16 cellular contexts compared by ENCODE assay signal in the genomic region with DNA sequence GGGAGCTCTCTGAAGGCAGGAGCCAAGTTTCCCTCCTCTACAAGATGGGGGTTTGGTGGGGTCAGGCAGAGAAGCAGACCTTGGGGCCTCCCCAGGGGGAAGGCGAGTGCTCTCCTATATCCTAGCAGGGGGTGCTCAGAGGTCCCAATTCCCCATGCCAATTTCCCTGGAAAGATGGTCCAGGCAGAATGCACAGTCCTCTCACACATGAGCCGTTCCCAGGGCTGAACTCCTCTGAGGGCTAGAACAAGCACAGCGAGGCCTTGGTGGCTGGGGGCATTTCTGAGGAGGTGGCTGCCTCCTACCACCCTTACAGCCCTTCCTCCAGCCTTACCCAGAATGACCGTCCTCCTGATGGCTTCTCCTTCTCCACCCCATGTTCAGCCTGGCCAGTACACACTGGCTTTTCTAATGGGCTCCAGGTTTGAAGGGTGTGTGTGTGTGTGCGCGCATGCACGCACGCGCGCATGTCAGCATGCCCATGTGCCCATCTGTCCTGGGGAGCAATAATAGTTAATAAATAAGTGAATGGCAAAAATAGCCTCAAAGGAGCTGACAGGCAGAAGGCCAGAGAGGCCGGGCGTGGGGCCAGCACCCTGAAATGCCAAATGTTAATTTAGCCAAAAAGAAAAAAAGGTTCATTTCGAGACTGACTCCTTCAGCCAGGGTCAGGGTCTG. TPM values are rescaled to one million over a fixed set of nuclear protein-coding genes. Genes with fewer than 3 reads are reported as not detected.
DNase-seq lines count a peak whose midpoint lies in the region; ATAC-seq and TF ChIP-seq lines count a peak whose summit lies in the region.
"Had no signal": no experiment of that assay in that cellular context is flagged by ENCODE, and none has a peak within 500 bp of the region (broad histone marks: within the 10 kb centered on the region; RNA-seq: fewer than 3 reads in every experiment).

No MANE protein-coding gene starts in this region.

- intact Hi-C loops in dorsolateral prefrontal cortex (cut with DNase I), result loop anchor here in 1 of 2 donors (2.0 kb wide), 1 partner anchor 20 kb away; no protein-coding TSS in a partner anchor
- intact Hi-C loops in mucosa of descending colon (cut with DNase I, micrococcal nuclease), result no loop called here

- no peaks in the 10 kb centered on the region for H3K4me1 Mint-ChIP-seq in HFFc6 (ENCODE audit: low read depth)
- H3K4me1 Mint-ChIP-seq: CD4-positive, alpha-beta memory T cell; GM23338 had no signal

- no peaks in the 10 kb centered on the region for H3K36me3 ChIP-seq in mucosa of descending colon (ENCODE audit: low read depth)

- H3K4me3 ChIP-seq in dorsolateral prefrontal cortex, result no peak overlapping the region
- H3K4me3 ChIP-seq in mucosa of descending colon, result no peak overlapping the region
- H3K4me3 ChIP-seq: GM23338 had no signal

- H3K27me3 ChIP-seq in dorsolateral prefrontal cortex (no peaks in the 10 kb centered on the region), layer of hippocampus (ENCODE audit: control insufficient read depth, insufficient read depth, low read length) (no peaks in the 10 kb centered on the region)

- H3K9me3 Mint-ChIP-seq in HFFc6, result no peaks in the 10 kb centered on the region
- H3K9me3 Mint-ChIP-seq: GM23338 had no signal

- peaks cover 26% of the 10 kb centered on the region for H3K4me1 ChIP-seq in mucosa of descending colon (ENCODE audit: low read depth)

- no peak for ATAC-seq in mucosa of descending colon
- ATAC-seq: GM23338 had no signal

- no peaks in the 10 kb centered on the region for H3K36me3 Mint-ChIP-seq in HFFc6 (ENCODE audit: low read depth)
- H3K36me3 Mint-ChIP-seq: CD4-positive, alpha-beta memory T cell had no signal

- H3K4me3 Mint-ChIP-seq in HFFc6, result no peak overlapping the region
- H3K4me3 Mint-ChIP-seq: CD4-positive, alpha-beta memory T cell; GM23338 had no signal

- in situ Hi-C loops in GM13977 (cut with MboI; ENCODE audit: low pct_unique_long_range_greater_than_20kb, low sequenced_read_pairs, unreplicated experiment), result no loop called here

- H3K9me3 ChIP-seq in mucosa of descending colon, result no peaks in the 10 kb centered on the region

- peak; percentile 26 to 63 for DNase-seq in NCI-H446 (lab: John Stamatoyannopoulos, UW)
- DNase-seq in dorsolateral prefrontal cortex, result peak in 2 of 10 donors; percentile 54 to 83
- DNase-seq in NCI-H2081 treated with DMSO at 0.1 percent for 48 hours (lab: John Stamatoyannopoulos, UW), result no peak
- no peak for DNase-seq in GM13977 (ENCODE audit: low spot score)
- no peak for DNase-seq in mucosa of descending colon
- no peak for DNase-seq in HFFc6
- DNase-seq: activated CD4-positive, alpha-beta T cell treated with anti-CD3 and anti-CD28 coated beads for 48 hours; activated CD8-positive, alpha-beta memory T cell treated with anti-CD3 and anti-CD28 coated beads, Interleukin-2, amount 50 U/mL, for 4 hours; activated effector memory CD4-positive, alpha-beta T cell treated with anti-CD3 and anti-CD28 coated beads, Interleukin-2, amount 50 U/mL, for 16 hours; CD4-positive, alpha-beta memory T cell; stimulated activated CD4-positive, alpha-beta T cell treated with anti-CD3 and anti-CD28 coated beads, Interleukin-4, amount 100 ng/mL, for 1 hour had no signal

- H3K27me3 Mint-ChIP-seq in HFFc6 (ENCODE audit: insufficient read depth), result peaks cover 56% of the 10 kb centered on the region

- H3K27ac Mint-ChIP-seq in HFFc6, result no peak overlapping the region
- H3K27ac Mint-ChIP-seq: CD4-positive, alpha-beta memory T cell; GM23338 had no signal

- TF ChIP-seq CTCF in dorsolateral prefrontal cortex (IDR thresholded peaks at IDR 0.05 in 54 of 56, conservative IDR thresholded peaks at IDR 0.05 in 2 of 56; ENCODE audit: low read depth in 1 of 56, partially characterized antibody in 56 of 56), result no peak
- TF ChIP-seq CTCF in GM13977 (IDR thresholded peaks at IDR 0.05; ENCODE audit: extremely low read depth, insufficient read depth, missing control alignments), result no peak
- no peak for TF ChIP-seq CTCF in mucosa of descending colon (IDR thresholded peaks at IDR 0.05)
- TF ChIP-seq CTCF in HFFc6 (IDR thresholded peaks at IDR 0.05), result no peak

- peak overlapping the region in 58 of 59 donors; percentile 62 to 99 (median 95) for H3K27ac ChIP-seq in dorsolateral prefrontal cortex
- H3K27ac ChIP-seq in layer of hippocampus (ENCODE audit: low read depth, low read length), result peak overlapping the region; percentile 58
- peak overlapping the region; percentile 88 for H3K27ac ChIP-seq in temporal lobe (ENCODE audit: low read depth, low read length)

RNA-seq across cellular contexts. Expression of gene ADCY5, which starts 24.4 kb away (rescaled TPM):
- total RNA-seq in dorsolateral prefrontal cortex (10 to 100 TPM; 54.5 to 98.2 (median 76.9) TPM), temporal lobe (22.1 TPM), mucosa of descending colon (10 to 100 TPM in 2 of 3 donors, 1 to 10 TPM in 1; 7.8 to 72.6 (median 12.6) TPM)
- total RNA-seq in HFFc6 (2021; fragmentation: NEBNext Ultra II Directional; extraction: Animal tissue kit (Norgen Biotek cat#: 25700)), result under 1 TPM; 0.09 to 0.95 (median 0.19) TPM
- total RNA-seq: CD4-positive, alpha-beta memory T cell; M059J; RPMI7951 had no signal

Comparison
In these comparisons a context has a peak if more than half of its experiments do, and no peak if none do; other contexts are left out.
1. DNase-seq: peak in NCI-H446 (2 of 2); none in NCI-H2081 treated with DMSO at 0.1 percent for 48 hours (single experiment), GM13977 (single experiment), mucosa of descending colon (0 of 3) and HFFc6 (single experiment).
2. RNA of gene ADCY5, which starts 24.4 kb away (total RNA-seq): 54.5 to 98.2 TPM in dorsolateral prefrontal cortex, 22.1 TPM in temporal lobe (single experiment) and 7.8 to 72.6 TPM in mucosa of descending colon; 0.09 to 0.95 TPM in HFFc6; every median in the first group is over 4 times any median in the second.
3. Peak in every context shown above with its lines, with median percentiles within 50 percentile points of each other: H3K27ac ChIP-seq.